ENCODE assay signal across 22 cellular contexts in genomic region chr3:42900226-42900625, GRCh38. TPM values are rescaled to one million over a fixed set of nuclear protein-coding genes. Genes with fewer than 3 reads are reported as not detected.
A peak's percentile ranks its signal among the peaks of the same experiment; 100 is the strongest.
DNase-seq lines count a peak whose midpoint lies in the region; ATAC-seq and TF ChIP-seq lines count a peak whose summit lies in the region.
"Had no signal": no experiment of that assay in that cellular context is flagged by ENCODE, and none has a peak within 500 bp of the region (broad histone marks: within the 10 kb centered on the region; RNA-seq: fewer than 3 reads in every experiment).

No MANE protein-coding gene starts in this region.

- no peaks in the 10 kb centered on the region for H3K9me3 Mint-ChIP-seq in activated naive CD4-positive, alpha-beta T cell treated with anti-CD3 and anti-CD28 coated beads for 36 hours
- H3K9me3 Mint-ChIP-seq in mesothelial cell of epicardium: peaks cover 3% of the 10 kb centered on the region
- H3K9me3 Mint-ChIP-seq: HFFc6 had no signal

- intact Hi-C loops in A673 (cut with micrococcal nuclease; ENCODE audit: unreplicated experiment): no loop called here
- intact Hi-C loops in PC-9 (cut with micrococcal nuclease; ENCODE audit: unreplicated experiment): no loop called here
- intact Hi-C loops in esophagus squamous epithelium (cut with DNase I): no loop called here
- intact Hi-C loops in activated naive CD4-positive, alpha-beta T cell treated with anti-CD3 and anti-CD28 coated beads for 36 hours (cut with micrococcal nuclease): no loop called here

- no peak for TF ChIP-seq CTCF in A673 (conservative IDR thresholded peaks at IDR 0.05; ENCODE audit: low read depth, low read length)
- no peak for TF ChIP-seq CTCF in PC-9 (conservative IDR thresholded peaks at IDR 0.05)
- TF ChIP-seq CTCF in esophagus squamous epithelium (IDR thresholded peaks at IDR 0.05): no peak
- no peak for TF ChIP-seq CTCF in mesothelial cell of epicardium (IDR thresholded peaks at IDR 0.05; ENCODE audit: unreplicated experiment)

- peak overlapping the region; percentile 59 for H3K4me2 ChIP-seq in PC-9
- H3K4me2 ChIP-seq: A549 had no signal

- H3K27me3 ChIP-seq in A673 (replicated peaks; ENCODE audit: insufficient read depth, low read depth, low read length, poor library complexity): peaks cover 4% of the 10 kb centered on the region
- no peaks in the 10 kb centered on the region for H3K27me3 ChIP-seq in PC-9 (ENCODE audit: insufficient read depth, low read depth)
- no peaks in the 10 kb centered on the region for H3K27me3 ChIP-seq in esophagus squamous epithelium
- H3K27me3 ChIP-seq: BE2C, Peyer's patch, SJCRH30 had no signal

- CTCF ChIA-PET in A673 (lab: Charles Lee) (no interaction called here), PC-9 (lab: Charles Lee) (no interaction called here)
- CTCF ChIA-PET in activated naive CD4-positive, alpha-beta T cell treated with anti-CD3 and anti-CD28 coated beads for 36 hours (lab: Charles Lee): no interaction called here

- H3K36me3 ChIP-seq in A673 (ENCODE audit: insufficient read depth, low read length, poor library complexity, severe bottlenecking): no peaks in the 10 kb centered on the region
- H3K36me3 ChIP-seq in PC-9 (ENCODE audit: low read depth): no peaks in the 10 kb centered on the region
- no peaks in the 10 kb centered on the region for H3K36me3 ChIP-seq in esophagus squamous epithelium
- H3K36me3 ChIP-seq: BE2C, Peyer's patch, SJCRH30 had no signal

- H3K27ac ChIP-seq in A673 (ENCODE audit: low read depth, low read length, poor library complexity, severe bottlenecking): no peak overlapping the region
- peak overlapping the region; percentile 68 for H3K27ac ChIP-seq in PC-9
- peak overlapping the region; percentile 1 to 80 (median 66) for H3K27ac ChIP-seq in esophagus squamous epithelium
- H3K27ac ChIP-seq: A549, Peyer's patch, SJCRH30 had no signal

- ATAC-seq in GM18870 (IDR thresholded peaks at IDR 0.05; ENCODE audit: unreplicated experiment): no peak
- ATAC-seq: A549 had no signal

- no peaks in the 10 kb centered on the region for H3K9me2 ChIP-seq in PC-9 (ENCODE audit: insufficient read depth)

- H3K4me3 Mint-ChIP-seq in activated naive CD4-positive, alpha-beta T cell treated with anti-CD3 and anti-CD28 coated beads for 36 hours: no peak overlapping the region
- no peak overlapping the region for H3K4me3 Mint-ChIP-seq in mesothelial cell of epicardium
- H3K4me3 Mint-ChIP-seq: H9, HFFc6 had no signal

- no peak overlapping the region for H2AFZ ChIP-seq in PC-9

- 68 to 73% methylated on average over 4 to 5 of the region's 5 CpGs for WGBS in esophagus squamous epithelium, 2 donors

- no TSS peak for BruUV-seq in A673 (replicated peaks; lab: Mats Ljungman, UMichigan)
- TSS peak; percentile 30 for BruUV-seq in PC-9 (replicated peaks; lab: Mats Ljungman, UMichigan)

- H3F3A ChIP-seq in PC-9 (ENCODE audit: insufficient read depth, low read depth): peaks cover 25% of the 10 kb centered on the region; the same call in 1 of the 2 replicates

- H3K36me3 Mint-ChIP-seq in activated naive CD4-positive, alpha-beta T cell treated with anti-CD3 and anti-CD28 coated beads for 36 hours (ENCODE audit: low read depth): no peaks in the 10 kb centered on the region
- no peaks in the 10 kb centered on the region for H3K36me3 Mint-ChIP-seq in mesothelial cell of epicardium

- H3K4me1 ChIP-seq in A673 (ENCODE audit: insufficient read depth, low read length, poor library complexity, severe bottlenecking): no peaks in the 10 kb centered on the region
- H3K4me1 ChIP-seq in PC-9 (replicated peaks; ENCODE audit: insufficient read depth): peaks cover 43% of the 10 kb centered on the region
- peaks cover 0 to 28% (median 0%) of the 10 kb centered on the region in 3 donors for H3K4me1 ChIP-seq in esophagus squamous epithelium
- H3K4me1 ChIP-seq: A549, Peyer's patch, SJCRH30 had no signal

- no peaks in the 10 kb centered on the region for H4K20me1 ChIP-seq in PC-9 (ENCODE audit: insufficient read depth)

- H3K4me3 ChIP-seq in A673 (ENCODE audit: low read depth, low read length, poor library complexity, severe bottlenecking) (no peak overlapping the region), PC-9 (peak overlapping the region; percentile 37; the same call in 1 of the 2 replicates), esophagus squamous epithelium (no peak overlapping the region)
- H3K4me3 ChIP-seq: A549, Peyer's patch, SJCRH30 had no signal

- no peaks in the 10 kb centered on the region for H3K79me2 ChIP-seq in PC-9 (ENCODE audit: low read depth)

- no peaks in the 10 kb centered on the region for H3K9me3 ChIP-seq in A673 (ENCODE audit: low read depth, low read length, poor library complexity, severe bottlenecking)
- H3K9me3 ChIP-seq in PC-9 (ENCODE audit: insufficient read depth, low read depth): peaks cover 4% of the 10 kb centered on the region; the same call in 1 of the 2 replicates
- H3K9me3 ChIP-seq in esophagus squamous epithelium: no peaks in the 10 kb centered on the region
- H3K9me3 ChIP-seq: A549, BE2C, Peyer's patch, SJCRH30 had no signal

- no peaks in the 10 kb centered on the region for H3K27me3 Mint-ChIP-seq in activated naive CD4-positive, alpha-beta T cell treated with anti-CD3 and anti-CD28 coated beads for 36 hours (ENCODE audit: low read depth)
- H3K27me3 Mint-ChIP-seq in mesothelial cell of epicardium (ENCODE audit: low read depth): peaks cover 29% of the 10 kb centered on the region

- H3K27ac Mint-ChIP-seq in activated naive CD4-positive, alpha-beta T cell treated with anti-CD3 and anti-CD28 coated beads for 36 hours: no peak overlapping the region
- no peak overlapping the region for H3K27ac Mint-ChIP-seq in mesothelial cell of epicardium
- H3K27ac Mint-ChIP-seq: HFFc6 had no signal

- no peak for TF ChIP-seq POLR2A in esophagus squamous epithelium (IDR thresholded peaks at IDR 0.05)

- H3K4me1 Mint-ChIP-seq in activated naive CD4-positive, alpha-beta T cell treated with anti-CD3 and anti-CD28 coated beads for 36 hours (ENCODE audit: low read depth): no peaks in the 10 kb centered on the region
- H3K4me1 Mint-ChIP-seq in mesothelial cell of epicardium: no peaks in the 10 kb centered on the region

- POLR2A ChIA-PET in A673 (lab: Charles Lee; ENCODE audit: low non-redundant PET): no interaction called here
- POLR2A ChIA-PET in PC-9 (lab: Charles Lee; ENCODE audit: unreplicated experiment): no interaction called here

- DNase-seq in A673 (ENCODE audit: low spot score) (peak; percentile 1), NCI-H1105 treated with DMSO at 0.1 percent for 48 hours (lab: John Stamatoyannopoulos, UW) (peak; percentile 17), PC-9 (no peak), esophagus squamous epithelium (lab: John Stamatoyannopoulos, UW) (no peak), mesothelial cell of epicardium (ENCODE audit: low spot score in 2 of 2, unreplicated experiment in 2 of 2) (no peak), HuH-7 (ENCODE audit: low spot score) (no peak)
- DNase-seq in activated naive CD4-positive, alpha-beta T cell treated with anti-CD3 and anti-CD28 coated beads for 36 hours: no peak
- DNase-seq: BE2C; DMS153; H9; HFFc6; KBM-7; MM.1S; NCI-H1048; NCI-H2081; NCI-H446; NK-92 treated with Interleukin-12 subunit alpha and Interleukin-12 subunit beta, amount 100 ng/mL, for 24 hours; Peyer's patch; SJCRH30 had no signal

RNA-seq across cellular contexts. Expression of gene ZNF662, which starts 5.7 kb away (rescaled TPM):
- total RNA-seq in A673 (2021) (not detected in 2 replicates), PC-9 (2021) (7.5 and 9.2 TPM in 2 replicates), esophagus squamous epithelium (1 to 10 TPM; 1.9 to 7.6 (median 2.8) TPM), mesothelial cell of epicardium (0.18 to 0.63 TPM (median 0.45 TPM) in 3 replicates)
- total RNA-seq in activated naive CD4-positive, alpha-beta T cell treated with anti-CD3 and anti-CD28 coated beads for 36 hours: 1 to 10 TPM; 1.2 to 1.5 TPM
- total RNA-seq: G401, H9, SJCRH30 had no signal

RNA-seq across cellular contexts. Expression of gene CYP8B1, which starts 24.5 kb away (rescaled TPM):
- total RNA-seq in A673 (2021) (not detected in 2 replicates), PC-9 (2021) (not detected in 2 replicates), esophagus squamous epithelium (not detected), mesothelial cell of epicardium (not detected in 3 replicates)
- total RNA-seq in activated naive CD4-positive, alpha-beta T cell treated with anti-CD3 and anti-CD28 coated beads for 36 hours: not detected
- total RNA-seq: G401, H9, HFFc6, Peyer's patch, SJCRH30 had no signal

Comparison
In these comparisons a context has a peak if more than half of its experiments do, and no peak if none do; other contexts are left out.
1. DNase-seq: peak in A673 (single experiment) and NCI-H1105 treated with DMSO at 0.1 percent for 48 hours (single experiment); none in PC-9 (0 of 2), esophagus squamous epithelium (single experiment), activated naive CD4-positive, alpha-beta T cell treated with anti-CD3 and anti-CD28 coated beads for 36 hours (single experiment), mesothelial cell of epicardium (0 of 2) and HuH-7 (single experiment).